In the genomic region with DNA sequence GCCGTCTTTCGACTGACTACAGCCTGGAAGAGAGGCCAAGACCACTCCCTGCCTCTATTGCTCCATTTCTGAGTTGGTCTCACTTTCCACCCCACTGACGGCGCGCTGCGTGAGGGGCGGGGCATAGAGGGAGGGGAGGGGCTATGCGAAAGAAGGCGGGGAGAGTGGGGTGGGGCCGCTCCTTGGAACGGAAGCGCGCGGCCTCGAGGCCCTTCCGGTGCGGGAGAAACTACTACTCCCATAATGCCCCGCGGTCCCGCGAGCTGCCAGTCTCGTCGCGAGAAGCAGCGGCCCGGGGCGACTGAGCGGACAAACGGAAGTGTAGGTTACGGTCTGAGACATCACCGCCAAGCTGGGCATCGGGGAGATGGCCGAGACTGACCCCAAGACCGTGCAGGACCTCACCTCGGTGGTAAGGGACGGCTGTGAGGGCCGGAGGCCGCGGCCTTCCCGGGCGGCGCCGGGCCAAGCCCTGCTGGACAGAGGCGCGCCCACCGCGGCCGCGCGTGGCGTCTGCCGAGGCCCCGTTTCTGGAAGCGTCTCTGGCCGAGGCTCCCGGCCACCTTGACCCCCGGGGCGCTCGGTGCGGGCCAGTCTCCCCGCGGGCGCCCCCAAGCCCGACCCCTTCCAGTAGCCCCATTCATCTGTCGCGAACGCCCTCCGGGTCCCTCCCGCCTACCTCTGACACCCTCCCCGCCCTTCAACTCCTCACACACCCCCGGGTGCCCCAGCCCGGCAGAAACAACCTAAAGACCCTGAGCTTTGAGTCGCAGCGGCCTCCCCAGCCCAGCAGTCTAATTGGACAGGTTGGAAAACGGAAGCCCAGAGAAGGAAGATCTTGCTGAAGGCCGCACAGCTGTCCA, we compare ENCODE assay signal across 8 cellular contexts. TPM values are rescaled to one million over a fixed set of nuclear protein-coding genes. Genes with fewer than 3 reads are reported as not detected.
DNase-seq lines count a peak whose midpoint lies in the region; ATAC-seq, FAIRE-seq and TF ChIP-seq lines count a peak whose summit lies in the region.

TSS of gene HSBP1 (plus strand) at position 269 of the 863 bp plus-strand sequence. CDS start at position 368, 99 bp downstream.

- WGBS in aorta, 2 donors: 1 to 2% methylated on average over 74 to 76 of the region's 76 CpGs

- H3K4me3 ChIP-seq in ascending aorta (peak within 1 kb of the TSS; percentile 82 to 83), rectal smooth muscle tissue (ENCODE audit: low read length) (peak within 1 kb of the TSS; percentile 86), aorta (ENCODE audit: low read length in 2 of 2) (peak within 1 kb of the TSS; percentile 46 to 66)

- H3K4me1 ChIP-seq in ascending aorta: peaks cover 10 to 32% of the 10 kb centered on the region in 2 donors
- peaks cover 12% of the 10 kb centered on the region for H3K4me1 ChIP-seq in rectal smooth muscle tissue (ENCODE audit: control insufficient read depth, insufficient read depth, low read length)
- H3K4me1 ChIP-seq in aorta (ENCODE audit: control insufficient read depth in 1 of 2, insufficient read depth in 2 of 2, low read length in 2 of 2): peaks cover 0 to 5% of the 10 kb centered on the region in 2 donors

- ATAC-seq in HG02943 (IDR thresholded peaks at IDR 0.05; ENCODE audit: low read depth, unreplicated experiment): peak; percentile 95
- peak; percentile 98 for ATAC-seq in aorta (ENCODE audit: low FRiP score)

- peak in 1 of 3 experiments; percentile 6 for TF ChIP-seq CTCF in ascending aorta (IDR thresholded peaks at IDR 0.05)

- H3K27me3 ChIP-seq in ascending aorta: no peaks in the 10 kb centered on the region
- no peaks in the 10 kb centered on the region for H3K27me3 ChIP-seq in rectal smooth muscle tissue (ENCODE audit: control insufficient read depth, insufficient read depth, low read length)
- no peaks in the 10 kb centered on the region for H3K27me3 ChIP-seq in aorta (ENCODE audit: control insufficient read depth in 1 of 2, insufficient read depth in 2 of 2, low read length in 1 of 2)

- peaks cover 0 to 22% of the 10 kb centered on the region in 2 donors for H3K36me3 ChIP-seq in ascending aorta
- H3K36me3 ChIP-seq in rectal smooth muscle tissue (ENCODE audit: control insufficient read depth, insufficient read depth, low read length): no peaks in the 10 kb centered on the region
- H3K36me3 ChIP-seq in aorta (ENCODE audit: control insufficient read depth in 1 of 2, insufficient read depth in 2 of 2, low read length in 1 of 2): no peaks in the 10 kb centered on the region

- DNase-seq in GM18507 (ENCODE audit: extremely low spot score, insufficient read length, low read depth) (peak; percentile 97), NCI-H2029 treated with DMSO at 0.1 percent for 48 hours (lab: John Stamatoyannopoulos, UW) (peak; percentile 60), T-helper 22 cell (ENCODE audit: low read depth) (peak; percentile 80), ascending aorta (ENCODE audit: low spot score in 2 of 2) (peak; percentile 75 to 96), hepatic stellate cell (ENCODE audit: low spot score) (peak; percentile 95), aorta (peak; percentile 97 to 98)

- peak within 1 kb of the TSS; percentile 66 to 68 for H3K27ac ChIP-seq in ascending aorta
- peak within 1 kb of the TSS; percentile 35 for H3K27ac ChIP-seq in rectal smooth muscle tissue (ENCODE audit: low read depth, low read length)
- H3K27ac ChIP-seq in aorta (ENCODE audit: low read depth in 1 of 2, low read length in 2 of 2): no peak within 1 kb of the TSS

- intact Hi-C loops in ascending aorta (cut with DNase I): loop anchor here (1.0 to 5.0 kb wide), 3 partner anchors 89 to 121 kb away; partner anchors contain the start of gene MLYCD
- intact Hi-C loops in aorta (cut with DNase I): loop anchor here (5.0 to 10.0 kb wide), 3 partner anchors 93 to 123 kb away; no protein-coding TSS in a partner anchor

- H3K9ac ChIP-seq in rectal smooth muscle tissue (ENCODE audit: low read length): peak within 1 kb of the TSS; percentile 50

- FAIRE-seq in GM18507 (lab: Jason Lieb, UNC): peak; percentile 92

- H3K9me3 ChIP-seq in ascending aorta: no peaks in the 10 kb centered on the region
- H3K9me3 ChIP-seq in aorta (ENCODE audit: control insufficient read depth, low read length): no peaks in the 10 kb centered on the region

RNA-seq across cellular contexts. Expression of gene HSBP1, which starts in this region (rescaled TPM):
- total RNA-seq in ascending aorta: 13.5 TPM
- total RNA-seq in aorta: 10 to 100 TPM; 71.0 to 74.3 TPM
- 10 to 100 TPM; 24.0 to 27.2 TPM for polyA plus RNA-seq in aorta

Comparison
In these comparisons a context has a peak if more than half of its experiments do, and no peak if none do; other contexts are left out.
1. H3K27ac ChIP-seq: peak in ascending aorta (2 of 2) and rectal smooth muscle tissue (single experiment); none in aorta (0 of 2).
2. Peak in every context shown above with its lines, with median percentiles within 50 percentile points of each other: DNase-seq and H3K4me3 ChIP-seq.